ENCODE assay signal across 18 cellular contexts in the genomic region with DNA sequence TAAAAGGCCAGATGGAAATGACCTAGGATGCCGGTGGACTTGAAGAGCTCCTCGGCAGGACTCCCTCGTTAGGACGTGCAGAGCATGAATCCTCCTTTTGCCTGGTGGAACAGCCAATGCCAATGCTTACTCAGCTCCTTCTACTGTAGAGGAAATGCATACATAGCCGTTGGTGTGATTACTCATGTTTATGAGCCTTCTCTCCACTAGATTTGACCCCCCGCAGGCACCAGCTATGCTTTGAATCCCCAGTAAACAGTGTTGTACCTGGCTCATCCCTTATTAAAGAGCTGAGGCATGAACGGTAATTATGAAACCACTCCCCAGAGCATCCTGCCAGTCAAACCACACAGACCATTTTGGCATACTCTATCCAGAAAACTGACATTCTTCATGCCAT.
DNase-seq lines count a peak whose midpoint lies in the region; ATAC-seq lines count a peak whose summit lies in the region.
"Had no signal": no experiment of that assay in that cellular context is flagged by ENCODE, and none has a peak within 500 bp of the region (broad histone marks: within the 10 kb centered on the region; RNA-seq: fewer than 3 reads in every experiment).

No MANE protein-coding gene starts in this region.

- peaks cover 35% of the 10 kb centered on the region; the same call in 1 of the 2 replicates for H3K36me3 ChIP-seq in GM23248 (ENCODE audit: low read depth)

- H2AFZ ChIP-seq in GM23248: no peak overlapping the region

- H4K20me1 ChIP-seq in GM23248 (ENCODE audit: insufficient read depth): no peaks in the 10 kb centered on the region

- peak overlapping the region; percentile 30 for H3K4me2 ChIP-seq in GM23248 (ENCODE audit: unreplicated experiment)

- H3K4me3 ChIP-seq in GM23248: no peak overlapping the region

- H3K27me3 ChIP-seq in GM23248 (replicated peaks; ENCODE audit: insufficient read depth): no peaks in the 10 kb centered on the region

- no peaks in the 10 kb centered on the region for H3K9me3 ChIP-seq in GM23248 (ENCODE audit: low read depth)

- in situ Hi-C loops in GM23248 (cut with MboI): no loop called here

- no peaks in the 10 kb centered on the region for H3K9me2 ChIP-seq in GM23248 (ENCODE audit: insufficient read depth)

- H3K4me1 ChIP-seq in GM23248 (ENCODE audit: insufficient read depth): peaks cover 39% of the 10 kb centered on the region

- no peaks in the 10 kb centered on the region for H3K79me2 ChIP-seq in GM23248 (ENCODE audit: insufficient read depth)

- peak overlapping the region; percentile 94 for H3K27ac ChIP-seq in GM23248

- ATAC-seq in GM19395 (IDR thresholded peaks at IDR 0.05; ENCODE audit: unreplicated experiment): no peak
- ATAC-seq in GM21723 (IDR thresholded peaks at IDR 0.05; ENCODE audit: unreplicated experiment): no peak
- ATAC-seq: activated naive CD4-positive, alpha-beta T cell treated with anti-CD3 and anti-CD28 coated beads, Interleukin-2, amount 50 U/mL, for 72 hours; sciatic nerve; stimulated activated naive CD8-positive, alpha-beta T cell treated with anti-CD3 and anti-CD28 coated beads, Interleukin-15, Interleukin-2, amounts not matched to agents 100 U/mL and 50 U/mL, for 24 hours; T-cell had no signal

- WGBS in GM23248 (ENCODE audit: low coverage in 1 of 2, low lambda C conversion rate in 2 of 2, missing lambda C conversion rate in 2 of 2), 2 experiments: 11 to 13% methylated on average over 7 of the region's 7 CpGs

- peak overlapping the region; percentile 75 for H3K9ac ChIP-seq in GM23248

- DNase-seq in GM23248 (peak; percentile 91), M059J (ENCODE audit: low read depth) (peak; percentile 95), SW480 (ENCODE audit: low spot score) (peak; percentile 50), iris pigment epithelial cell (ENCODE audit: low read depth) (peak; percentile 83), NCI-H524 (lab: John Stamatoyannopoulos, UW) (no peak)
- DNase-seq in activated naive CD4-positive, alpha-beta T cell treated with anti-CD3 and anti-CD28 coated beads, Interleukin-2, amount 50 U/mL, for 16 hours: no peak
- DNase-seq: activated CD4-positive, CD25-positive, alpha-beta regulatory T cell; activated CD8-positive, alpha-beta memory T cell treated with anti-CD3 and anti-CD28 coated beads, Interleukin-2, amount 50 U/mL, for 4 hours; hippocampal formation; KG1; NCI-H2107; OCI-M1; stimulated activated naive CD8-positive, alpha-beta T cell treated with anti-CD3 and anti-CD28 coated beads, Interleukin-15, Interleukin-2, amounts not matched to agents 100 U/mL and 50 U/mL, for 24 hours; T-cell had no signal

- peaks cover 43% of the 10 kb centered on the region for H3F3A ChIP-seq in GM23248 (ENCODE audit: insufficient read depth)

Comparison
In these comparisons a context has a peak if more than half of its experiments do, and no peak if none do; other contexts are left out.
1. DNase-seq: peak in GM23248 (single experiment), M059J (single experiment), SW480 (single experiment) and iris pigment epithelial cell (single experiment); none in activated naive CD4-positive, alpha-beta T cell treated with anti-CD3 and anti-CD28 coated beads, Interleukin-2, amount 50 U/mL, for 16 hours (single experiment) and NCI-H524 (0 of 2).